In the genomic region with DNA sequence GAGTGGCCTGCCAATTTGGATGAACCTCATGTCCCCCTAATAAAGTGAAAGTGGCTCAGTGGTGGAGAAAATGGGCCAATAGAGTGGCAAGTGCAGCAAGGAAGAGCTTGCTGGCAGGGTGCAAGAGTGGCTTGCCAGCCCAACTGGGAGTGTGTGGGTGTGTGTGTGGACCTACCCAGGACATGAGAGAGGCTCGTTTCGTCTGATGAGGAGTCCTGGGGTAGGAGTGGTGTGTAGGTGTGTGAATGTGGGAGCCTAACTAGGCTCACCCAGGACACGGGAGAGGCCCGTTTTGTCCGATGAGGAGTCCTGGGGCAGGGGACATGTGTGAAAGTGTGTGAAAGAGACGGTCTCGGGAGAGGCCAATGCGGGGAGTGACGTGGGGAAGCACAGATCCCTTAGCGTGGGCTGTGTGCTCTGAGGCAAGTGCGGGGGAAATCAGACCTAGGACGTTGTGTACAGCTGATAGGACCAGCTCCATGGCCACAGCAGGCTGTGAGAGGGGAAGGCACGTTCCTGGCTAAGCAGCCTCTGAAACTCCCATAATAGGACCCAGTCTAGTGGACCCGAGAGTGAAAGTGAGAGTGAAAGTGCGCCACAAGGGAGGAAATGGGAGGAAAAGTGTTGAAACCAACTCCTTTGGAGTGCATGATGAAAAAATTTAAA, we compare ENCODE assay signal across 1 cellular context.
TF ChIP-seq lines count a peak whose summit lies in the region.

No MANE protein-coding gene starts in this region.

TF ChIP-seq in SK-N-SH, 30 proteins besides CTCF, POLR2A, EP300 and RAD21 (continued from another document):
- TF ChIP-seq, protein P1, sequence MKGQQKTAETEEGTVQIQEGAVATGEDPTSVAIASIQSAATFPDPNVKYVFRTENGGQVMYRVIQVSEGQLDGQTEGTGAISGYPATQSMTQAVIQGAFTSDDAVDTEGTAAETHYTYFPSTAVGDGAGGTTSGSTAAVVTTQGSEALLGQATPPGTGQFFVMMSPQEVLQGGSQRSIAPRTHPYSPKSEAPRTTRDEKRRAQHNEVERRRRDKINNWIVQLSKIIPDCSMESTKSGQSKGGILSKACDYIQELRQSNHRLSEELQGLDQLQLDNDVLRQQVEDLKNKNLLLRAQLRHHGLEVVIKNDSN (IDR thresholded peaks at IDR 0.05; ENCODE audit: borderline replicate concordance, low read depth) = no peak
- TF ChIP-seq NFIC (IDR thresholded peaks at IDR 0.05; ENCODE audit: borderline replicate concordance) (no peak), TAF1 (IDR thresholded peaks at IDR 0.05; ENCODE audit: borderline replicate concordance, low read depth, low read length) (no peak), TCF12 (IDR thresholded peaks at IDR 0.05) (no peak)
